Comparison of ENCODE assay signal across 1 cellular context in genomic region chr5:87583704-87584103, GRCh38.
TF ChIP-seq lines count a peak whose summit lies in the region.

No MANE protein-coding gene starts in this region.

TF ChIP-seq in HEK293, 187 proteins besides CTCF, POLR2A, EP300 and RAD21 (continued from another document):
- TF ChIP-seq, protein P1, sequence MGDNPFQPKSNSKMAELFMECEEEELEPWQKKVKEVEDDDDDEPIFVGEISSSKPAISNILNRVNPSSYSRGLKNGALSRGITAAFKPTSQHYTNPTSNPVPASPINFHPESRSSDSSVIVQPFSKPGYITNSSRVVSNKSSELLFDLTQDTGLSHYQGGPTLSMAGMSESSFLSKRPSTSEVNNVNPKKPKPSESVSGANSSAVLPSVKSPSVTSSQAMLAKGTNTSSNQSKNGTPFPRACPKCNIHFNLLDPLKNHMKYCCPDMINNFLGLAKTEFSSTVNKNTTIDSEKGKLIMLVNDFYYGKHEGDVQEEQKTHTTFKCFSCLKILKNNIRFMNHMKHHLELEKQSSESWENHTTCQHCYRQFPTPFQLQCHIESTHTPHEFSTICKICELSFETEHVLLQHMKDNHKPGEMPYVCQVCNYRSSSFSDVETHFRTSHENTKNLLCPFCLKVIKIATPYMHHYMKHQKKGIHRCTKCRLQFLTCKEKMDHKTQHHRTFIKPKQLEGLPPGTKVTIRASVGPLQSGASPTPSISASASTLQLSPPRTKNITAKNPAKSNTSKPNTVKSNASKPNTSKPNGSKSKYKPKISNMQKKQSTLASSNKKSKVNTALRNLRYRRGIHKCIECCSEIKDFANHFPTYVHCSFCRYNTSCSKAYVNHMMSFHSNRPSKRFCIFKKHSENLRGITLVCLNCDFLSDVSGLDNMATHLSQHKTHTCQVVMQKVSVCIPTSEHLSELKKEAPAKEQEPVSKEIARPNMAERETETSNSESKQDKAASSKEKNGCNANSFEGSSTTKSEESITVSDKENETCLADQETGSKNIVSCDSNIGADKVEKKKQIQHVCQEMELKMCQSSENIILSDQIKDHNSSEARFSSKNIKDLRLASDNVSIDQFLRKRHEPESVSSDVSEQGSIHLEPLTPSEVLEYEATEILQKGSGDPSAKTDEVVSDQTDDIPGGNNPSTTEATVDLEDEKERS (tag by site-specific recombination; IDR thresholded peaks at IDR 0.05): peak; percentile 60; the same call in 1 of the 2 replicates
